In the genomic region with DNA sequence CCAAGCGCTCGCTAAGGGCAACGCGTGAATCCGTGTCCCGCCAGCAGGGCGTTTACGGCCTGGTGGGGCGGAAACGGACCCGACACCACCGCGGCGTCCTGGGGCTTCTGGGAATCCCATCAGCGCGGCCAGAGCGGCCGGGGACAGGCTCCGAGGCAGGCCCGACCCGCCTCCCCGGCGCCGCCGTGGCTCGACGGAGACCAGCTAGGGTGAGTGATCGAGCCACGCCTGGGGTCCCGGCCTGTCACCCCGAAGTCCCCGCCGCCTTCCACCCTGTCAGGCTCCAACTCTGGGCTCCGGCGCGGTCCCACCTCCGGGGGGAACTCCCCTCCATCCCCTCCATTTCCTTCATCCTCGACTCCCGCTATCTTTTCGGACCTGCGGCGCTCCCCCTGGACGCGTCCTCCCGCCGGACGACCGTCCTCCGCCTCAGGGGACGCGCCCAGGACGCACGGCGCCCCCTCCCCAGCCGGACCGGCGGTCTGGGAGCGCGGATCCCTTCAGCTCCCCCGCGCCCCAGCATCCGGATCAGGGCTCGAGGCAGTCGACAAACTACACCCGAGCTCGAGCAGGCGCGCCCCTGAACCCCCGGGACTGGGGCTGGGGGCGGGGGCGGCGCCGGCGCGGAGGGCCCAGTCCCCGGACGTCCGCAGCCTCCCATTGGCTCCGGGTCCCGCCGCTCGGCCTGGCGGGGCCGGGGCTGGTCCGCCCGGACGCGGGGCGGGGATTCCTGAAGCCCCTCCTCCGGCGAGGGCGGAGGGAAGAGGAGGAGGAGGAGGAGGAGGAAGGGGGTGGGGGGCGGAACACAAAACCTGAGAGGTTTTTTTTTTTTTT, we compare ENCODE assay signal across 8 cellular contexts. TPM values are rescaled to one million over a fixed set of nuclear protein-coding genes. Genes with fewer than 3 reads are reported as not detected.
DNase-seq lines count a peak whose midpoint lies in the region; ATAC-seq, FAIRE-seq and TF ChIP-seq lines count a peak whose summit lies in the region.

No MANE protein-coding gene starts in this region.

- intact Hi-C loops in head of caudate nucleus (cut with DNase I) (no loop called here), pancreas (cut with DNase I) (no loop called here), thyroid gland (cut with DNase I) (no loop called here)

- peak overlapping the region; percentile 86 for H3K27ac Mint-ChIP-seq in activated naive CD8-positive, alpha-beta T cell

- FAIRE-seq in pancreas (lab: Jason Lieb, UNC), result no peak

- no peaks in the 10 kb centered on the region for H3K9me3 Mint-ChIP-seq in activated naive CD8-positive, alpha-beta T cell (ENCODE audit: low read depth)

- H3K9ac ChIP-seq in SK-N-MC (ENCODE audit: insufficient read length), result peak overlapping the region; percentile 96

- peak overlapping the region; percentile 74 for H3K27ac ChIP-seq in SK-N-MC
- peak overlapping the region; percentile 81 to 91 (median 88) for H3K27ac ChIP-seq in pancreas
- H3K27ac ChIP-seq in thyroid gland, result peak overlapping the region; percentile 83 to 96 (median 92)

- no peaks in the 10 kb centered on the region for H3K36me3 Mint-ChIP-seq in activated naive CD8-positive, alpha-beta T cell

- peaks cover 4 to 10% (median 7%) of the 10 kb centered on the region in 3 donors for H3K4me1 ChIP-seq in pancreas
- H3K4me1 ChIP-seq in thyroid gland, result peaks cover 15 to 23% of the 10 kb centered on the region in 2 donors

- H3K4me3 Mint-ChIP-seq in activated naive CD8-positive, alpha-beta T cell, result peak overlapping the region; percentile 70

- peak; percentile 95 for DNase-seq in HEK293T (ENCODE audit: extremely low spot score)
- peak; percentile 100 for DNase-seq in NB4 (ENCODE audit: low read depth)
- no peak for DNase-seq in SK-N-MC (ENCODE audit: low read depth, low spot score)
- peak; percentile 70 to 97 (median 94) for DNase-seq in head of caudate nucleus
- DNase-seq in pancreas, result peak; percentile 91 to 98 (median 96)
- DNase-seq in thyroid gland, result peak; percentile 94 to 95

- peak; percentile 93 to 95 (median 93) for ATAC-seq in pancreas

- CTCF ChIA-PET in HEK293T (lab: Yijun Ruan, JAX), result no interaction called here

- H3K4me1 Mint-ChIP-seq in activated naive CD8-positive, alpha-beta T cell (ENCODE audit: low read depth), result peaks cover 30% of the 10 kb centered on the region

- POLR2A ChIA-PET in HEK293T (lab: Yijun Ruan, JAX), result interaction anchor here (1.1 kb wide), 1 partner anchor 9 kb away, joined by 4 read pairs; no protein-coding TSS in a partner anchor

- peak overlapping the region; percentile 93 for H3K4me3 ChIP-seq in GM08714 (ENCODE audit: low read length)
- peak overlapping the region; percentile 77 for H3K4me3 ChIP-seq in NB4 (ENCODE audit: low read depth, low read length)
- peak overlapping the region; percentile 97 for H3K4me3 ChIP-seq in SK-N-MC
- peak overlapping the region; percentile 98 to 100 (median 98) for H3K4me3 ChIP-seq in pancreas
- H3K4me3 ChIP-seq in thyroid gland (replicated peaks in 1 of 3), result peak overlapping the region; percentile 44 to 98 (median 95)

- TF ChIP-seq POLR2A in NB4 (IDR thresholded peaks at IDR 0.05; ENCODE audit: extremely low read depth, insufficient read length) (peak; percentile 91), thyroid gland (IDR thresholded peaks at IDR 0.05) (peak in 1 of 2 donors; percentile 83)

- H3K9me3 ChIP-seq in SK-N-MC (ENCODE audit: low read depth, low read length) (no peaks in the 10 kb centered on the region), pancreas (no peaks in the 10 kb centered on the region), thyroid gland (no peaks in the 10 kb centered on the region)

- H3K27me3 Mint-ChIP-seq in activated naive CD8-positive, alpha-beta T cell, result no peaks in the 10 kb centered on the region

- H3K27me3 ChIP-seq in pancreas (no peaks in the 10 kb centered on the region), thyroid gland (no peaks in the 10 kb centered on the region)

- TF ChIP-seq CTCF in NB4 (IDR thresholded peaks at IDR 0.05; ENCODE audit: low read depth, low read length) (peak; percentile 29), pancreas (IDR thresholded peaks at IDR 0.05) (peak in 1 of 4 donors; percentile 15), thyroid gland (IDR thresholded peaks at IDR 0.05) (peak in 3 of 6 experiments; percentile 10 to 27 (median 20))

- H3K36me3 ChIP-seq in SK-N-MC (ENCODE audit: insufficient read depth, low read length) (no peaks in the 10 kb centered on the region), pancreas (no peaks in the 10 kb centered on the region), thyroid gland (no peaks in the 10 kb centered on the region)

- WGBS in pancreas, 2 donors, result 0% methylated on average over 64 to 93 of the region's 93 CpGs
- WGBS in thyroid gland, 2 donors, result 1% methylated on average over 36 to 43 of the region's 93 CpGs

TF ChIP-seq in HEK293T, 16 proteins besides CTCF, POLR2A, EP300 and RAD21:
- peak; percentile 84 for TF ChIP-seq FOXM1 (IDR thresholded peaks at IDR 0.05; ENCODE audit: borderline replicate concordance)
- TF ChIP-seq, protein P1, sequence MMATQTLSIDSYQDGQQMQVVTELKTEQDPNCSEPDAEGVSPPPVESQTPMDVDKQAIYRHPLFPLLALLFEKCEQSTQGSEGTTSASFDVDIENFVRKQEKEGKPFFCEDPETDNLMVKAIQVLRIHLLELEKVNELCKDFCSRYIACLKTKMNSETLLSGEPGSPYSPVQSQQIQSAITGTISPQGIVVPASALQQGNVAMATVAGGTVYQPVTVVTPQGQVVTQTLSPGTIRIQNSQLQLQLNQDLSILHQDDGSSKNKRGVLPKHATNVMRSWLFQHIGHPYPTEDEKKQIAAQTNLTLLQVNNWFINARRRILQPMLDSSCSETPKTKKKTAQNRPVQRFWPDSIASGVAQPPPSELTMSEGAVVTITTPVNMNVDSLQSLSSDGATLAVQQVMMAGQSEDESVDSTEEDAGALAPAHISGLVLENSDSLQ (IDR thresholded peaks at IDR 0.05), result peak; percentile 97
- no peak for TF ChIP-seq BHLHE40 (IDR thresholded peaks at IDR 0.05; ENCODE audit: borderline replicate concordance)
TF ChIP-seq in HEK293T: peak in this region for 2.

RNA-seq across cellular contexts. Expression of gene BICRA, which starts 0.6 kb away (rescaled TPM):
- total RNA-seq in pancreas (10 to 100 TPM in 1 of 6 donors, 1 to 10 TPM in 5; 2.7 to 10.0 (median 5.0) TPM), thyroid gland (10 to 100 TPM in 3 of 4 donors, 1 to 10 TPM in 1; 5.8 to 15.2 (median 13.2) TPM)
- polyA plus RNA-seq in pancreas, result 10 to 100 TPM in 1 of 2 donors, 1 to 10 TPM in 1; 6.9 to 10.4 TPM

RNA-seq across cellular contexts. Expression of gene ZNF541, which starts 35.3 kb away (rescaled TPM):
- total RNA-seq in pancreas, result under 1 TPM in 5 of 6 donors, not detected in 1; 0.06 to 0.17 (median 0.14) TPM
- under 1 TPM; 0.27 to 0.63 TPM for polyA plus RNA-seq in pancreas
- 1 to 10 TPM in 1 of 4 donors, under 1 TPM in 2, not detected in 1; 0.40 to 1.1 (median 0.56) TPM for total RNA-seq in thyroid gland
